In genomic region chr9:127199001-127199791, GRCh38 we compare ENCODE assay signal across 1 cellular context.
TF ChIP-seq lines count a peak whose summit lies in the region.

No MANE protein-coding gene starts in this region.

TF ChIP-seq in SK-N-SH treated with all-trans-retinoic acid at 6 μM for 48 hours, 23 proteins besides CTCF, POLR2A, EP300 and RAD21 (continued from another document):
- TF ChIP-seq ZNF8 (CRISPR knock-in tag; IDR thresholded peaks at IDR 0.05), result no peak
- TF ChIP-seq GLIS3 (CRISPR knock-in tag; IDR thresholded peaks at IDR 0.05), result no peak
- TF ChIP-seq ZFP3 (CRISPR knock-in tag; IDR thresholded peaks at IDR 0.05), result no peak
